Comparison of ENCODE assay signal across 2 cellular contexts in genomic region chr3:102460579-102460978, GRCh38.
TF ChIP-seq lines count a peak whose summit lies in the region.

No MANE protein-coding gene starts in this region.

TF ChIP-seq in HCT116, 20 proteins besides CTCF, POLR2A, EP300 and RAD21 (continued from another document):
- TF ChIP-seq REST (IDR thresholded peaks at IDR 0.05; ENCODE audit: low read depth) (no peak), ZFX (IDR thresholded peaks at IDR 0.05) (no peak), EZH2 (IDR thresholded peaks at IDR 0.05) (no peak), MAX (IDR thresholded peaks at IDR 0.05) (no peak), SRF (IDR thresholded peaks at IDR 0.05; ENCODE audit: low read depth) (no peak), POLR2AphosphoS5 (IDR thresholded peaks at IDR 0.05; ENCODE audit: low read depth, low read length) (no peak), EZH2phosphoT487 (IDR thresholded peaks at IDR 0.05; ENCODE audit: borderline replicate concordance) (no peak), CBX3 (IDR thresholded peaks at IDR 0.05; ENCODE audit: low read depth) (no peak), FOSL1 (IDR thresholded peaks at IDR 0.05; ENCODE audit: low read depth) (peak; percentile 68)

TF ChIP-seq in endothelial cell of umbilical vein, 7 proteins besides CTCF, POLR2A, EP300 and RAD21 (continued from another document):
- TF ChIP-seq GATA2 (IDR thresholded peaks at IDR 0.05; ENCODE audit: insufficient read depth, insufficient read length, low read depth, low read length) (no peak), EZH2 (IDR thresholded peaks at IDR 0.05; ENCODE audit: borderline replicate concordance, low read depth, low read length, severe bottlenecking) (no peak), FOS (IDR thresholded peaks at IDR 0.05; ENCODE audit: borderline replicate concordance, insufficient read depth, low read length) (peak; percentile 21), MAX (IDR thresholded peaks at IDR 0.05; ENCODE audit: insufficient read depth, insufficient read length) (no peak)
